Comparison of ENCODE assay signal across 8 cellular contexts in the genomic region with DNA sequence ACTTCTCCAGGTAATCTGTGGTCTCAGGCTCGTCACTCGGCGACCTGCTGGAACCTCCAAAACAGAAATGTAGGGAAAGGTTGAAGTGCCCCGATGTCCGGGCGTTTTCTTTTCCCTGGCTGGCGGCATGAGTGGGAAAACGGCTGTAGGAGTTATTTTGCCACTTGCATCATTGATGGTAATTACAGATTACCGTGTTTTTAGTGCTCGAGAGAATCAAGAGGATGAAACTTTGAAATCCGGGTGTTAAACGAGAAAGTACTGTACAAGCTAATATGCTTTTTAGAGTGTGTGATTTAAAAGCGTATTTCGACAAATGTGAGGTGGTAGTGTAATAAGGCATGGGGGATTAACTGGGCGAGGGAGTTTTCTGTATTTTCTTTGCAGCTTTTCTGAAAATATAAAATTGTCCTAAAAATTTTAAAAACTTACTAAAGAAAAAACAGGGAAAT. TPM values are rescaled to one million over a fixed set of nuclear protein-coding genes. Genes with fewer than 3 reads are reported as not detected.
DNase-seq lines count a peak whose midpoint lies in the region; ATAC-seq and TF ChIP-seq lines count a peak whose summit lies in the region.

No MANE protein-coding gene starts in this region.

- 23% methylated on average over 15 of the region's 15 CpGs for WGBS in right cardiac atrium

- CTCF ChIA-PET in HEK293 (lab: Yijun Ruan, JAX) = interaction anchor here (0.6 to 1.0 kb wide), 3 partner anchors 31 to 127 kb away, joined by 3 to 4 read pairs (median 3); no protein-coding TSS in a partner anchor

- H3K36me3 ChIP-seq in HEK293 (ENCODE audit: control insufficient read depth in 2 of 2, insufficient read depth in 1 of 2, low read length in 2 of 2) = peaks cover 0 to 5% of the 10 kb centered on the region in 2 experiments; a peak in 2 of 3 replicates
- H3K36me3 ChIP-seq in WERI-Rb-1 = peaks cover 16% of the 10 kb centered on the region
- H3K36me3 ChIP-seq in skeletal muscle satellite cell (ENCODE audit: insufficient read depth, low read length) = no peaks in the 10 kb centered on the region

- no peak for TF ChIP-seq CTCF in HEK293 (tag by site-specific recombination; IDR thresholded peaks at IDR 0.05)
- TF ChIP-seq CTCF in WERI-Rb-1 (IDR thresholded peaks at IDR 0.05; ENCODE audit: low read depth, low read length) = no peak

- H3K27me3 ChIP-seq in WERI-Rb-1 (ENCODE audit: insufficient read depth, low read depth, severe bottlenecking) (no peaks in the 10 kb centered on the region), right cardiac atrium (ENCODE audit: control insufficient read depth, insufficient read depth) (no peaks in the 10 kb centered on the region), skeletal muscle satellite cell (ENCODE audit: control insufficient read depth, insufficient read depth, low read length) (peaks cover 26% of the 10 kb centered on the region)

- DNase-seq in WERI-Rb-1 = no peak
- DNase-seq in right cardiac atrium = peak in 1 of 3 donors; percentile 30
- no peak for DNase-seq in NCI-H1092 treated with DMSO at 0.1 percent for 48 hours (lab: John Stamatoyannopoulos, UW)
- DNase-seq in posterior cingulate gyrus = no peak
- DNase-seq in NCI-H128 (lab: John Stamatoyannopoulos, UW; ENCODE audit: unreplicated experiment) = no peak

- H3K4me2 ChIP-seq in skeletal muscle satellite cell (ENCODE audit: low read length) = peak overlapping the region; percentile 83

- H3K4me3 ChIP-seq in HEK293 (ENCODE audit: low read depth, low read length) (peak overlapping the region; percentile 85), WERI-Rb-1 (ENCODE audit: low read depth, low read length) (peak overlapping the region; percentile 50), right cardiac atrium (ENCODE audit: low read length) (peak overlapping the region; percentile 77), skeletal muscle satellite cell (ENCODE audit: low read length) (peak overlapping the region; percentile 82)

- H3K4me1 ChIP-seq in HEK293 (ENCODE audit: control insufficient read depth, insufficient read depth, low read length) (peaks cover 16% of the 10 kb centered on the region), right cardiac atrium (ENCODE audit: control insufficient read depth, insufficient read depth, low read length) (no peaks in the 10 kb centered on the region), skeletal muscle satellite cell (ENCODE audit: control insufficient read depth, insufficient read depth, low read length) (peaks cover 4% of the 10 kb centered on the region)

- ATAC-seq in right cardiac atrium (no peak), HG03378 (IDR thresholded peaks at IDR 0.05; ENCODE audit: unreplicated experiment) (no peak)

- H3K27ac ChIP-seq in HEK293 (ENCODE audit: extremely low read depth, low read depth, low read length) (peak overlapping the region; percentile 68; the same call in 1 of the 2 replicates), WERI-Rb-1 (peak overlapping the region; percentile 75), right cardiac atrium (ENCODE audit: low read length) (no peak overlapping the region)

- POLR2A ChIA-PET in HEK293 (lab: Yijun Ruan, JAX) = no interaction called here

- intact Hi-C loops in right cardiac atrium (cut with DNase I) = loop anchor here in 1 of 4 donors (10.0 kb wide), 1 partner anchor 108 kb away; a partner anchor contains a TSS
- intact Hi-C loops in posterior cingulate gyrus (cut with DNase I) = loop anchor here (5.0 kb wide), 1 partner anchor 110 kb away; a partner anchor contains a TSS

- no peaks in the 10 kb centered on the region for H3K9me3 ChIP-seq in HEK293 (ENCODE audit: control insufficient read depth, insufficient read depth, low read depth, low read length)
- H3K9me3 ChIP-seq in WERI-Rb-1 (ENCODE audit: severe bottlenecking) = no peaks in the 10 kb centered on the region
- no peaks in the 10 kb centered on the region for H3K9me3 ChIP-seq in right cardiac atrium (ENCODE audit: control insufficient read depth, low read length)
- no peaks in the 10 kb centered on the region for H3K9me3 ChIP-seq in skeletal muscle satellite cell (replicated peaks; ENCODE audit: low read length)

- H3K9ac ChIP-seq in skeletal muscle satellite cell (ENCODE audit: low read depth, low read length) = no peak overlapping the region

TF ChIP-seq in HEK293, 187 proteins besides CTCF, POLR2A, EP300 and RAD21:
- TF ChIP-seq ZNF707 (tag by site-specific recombination; IDR thresholded peaks at IDR 0.05) (no peak), ZNF48 (tag by site-specific recombination; IDR thresholded peaks at IDR 0.05) (no peak), IKZF3 (tag by site-specific recombination; IDR thresholded peaks at IDR 0.05) (0 out of 2 replicates have a peak, but pooled peaks have one; percentile 26), ZBTB17 (tag by site-specific recombination; IDR thresholded peaks at IDR 0.05) (peak; percentile 62), ZNF23 (tag by site-specific recombination; IDR thresholded peaks at IDR 0.05; ENCODE audit: borderline replicate concordance) (no peak), ZFP37 (tag by site-specific recombination; IDR thresholded peaks at IDR 0.05) (no peak), ZNF335 (tag by site-specific recombination; conservative IDR thresholded peaks at IDR 0.05) (peak; percentile 12; the same call in 1 of the 2 replicates), ZNF24 (tag by site-specific recombination; IDR thresholded peaks at IDR 0.05) (no peak), ZNF529 (tag by site-specific recombination; IDR thresholded peaks at IDR 0.05; ENCODE audit: insufficient replicate concordance) (no peak), SP7 (tag by site-specific recombination; IDR thresholded peaks at IDR 0.05) (peak; percentile 38), ZNF558 (tag by site-specific recombination; IDR thresholded peaks at IDR 0.05) (no peak), ZFP41 (tag by site-specific recombination; IDR thresholded peaks at IDR 0.05; ENCODE audit: borderline replicate concordance) (no peak), ZNF214 (tag by site-specific recombination; IDR thresholded peaks at IDR 0.05; ENCODE audit: borderline replicate concordance) (no peak), SP2 (tag by site-specific recombination; IDR thresholded peaks at IDR 0.05) (no peak), ZNF501 (tag by site-specific recombination; IDR thresholded peaks at IDR 0.05) (no peak), ZBTB21 (tag by site-specific recombination; IDR thresholded peaks at IDR 0.05) (no peak), ZNF776 (tag by site-specific recombination; IDR thresholded peaks at IDR 0.05; ENCODE audit: borderline replicate concordance) (no peak), PRDM1 (tag by site-specific recombination; IDR thresholded peaks at IDR 0.05) (0 out of 2 replicates have a peak, but pooled peaks have one; percentile 13), ZNF561 (tag by site-specific recombination; IDR thresholded peaks at IDR 0.05; ENCODE audit: borderline replicate concordance) (no peak)
- TF ChIP-seq, protein P1, sequence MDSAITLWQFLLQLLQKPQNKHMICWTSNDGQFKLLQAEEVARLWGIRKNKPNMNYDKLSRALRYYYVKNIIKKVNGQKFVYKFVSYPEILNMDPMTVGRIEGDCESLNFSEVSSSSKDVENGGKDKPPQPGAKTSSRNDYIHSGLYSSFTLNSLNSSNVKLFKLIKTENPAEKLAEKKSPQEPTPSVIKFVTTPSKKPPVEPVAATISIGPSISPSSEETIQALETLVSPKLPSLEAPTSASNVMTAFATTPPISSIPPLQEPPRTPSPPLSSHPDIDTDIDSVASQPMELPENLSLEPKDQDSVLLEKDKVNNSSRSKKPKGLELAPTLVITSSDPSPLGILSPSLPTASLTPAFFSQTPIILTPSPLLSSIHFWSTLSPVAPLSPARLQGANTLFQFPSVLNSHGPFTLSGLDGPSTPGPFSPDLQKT (IDR thresholded peaks at IDR 0.05; ENCODE audit: borderline replicate concordance, low read depth, low read length) = no peak
- TF ChIP-seq, protein P2, sequence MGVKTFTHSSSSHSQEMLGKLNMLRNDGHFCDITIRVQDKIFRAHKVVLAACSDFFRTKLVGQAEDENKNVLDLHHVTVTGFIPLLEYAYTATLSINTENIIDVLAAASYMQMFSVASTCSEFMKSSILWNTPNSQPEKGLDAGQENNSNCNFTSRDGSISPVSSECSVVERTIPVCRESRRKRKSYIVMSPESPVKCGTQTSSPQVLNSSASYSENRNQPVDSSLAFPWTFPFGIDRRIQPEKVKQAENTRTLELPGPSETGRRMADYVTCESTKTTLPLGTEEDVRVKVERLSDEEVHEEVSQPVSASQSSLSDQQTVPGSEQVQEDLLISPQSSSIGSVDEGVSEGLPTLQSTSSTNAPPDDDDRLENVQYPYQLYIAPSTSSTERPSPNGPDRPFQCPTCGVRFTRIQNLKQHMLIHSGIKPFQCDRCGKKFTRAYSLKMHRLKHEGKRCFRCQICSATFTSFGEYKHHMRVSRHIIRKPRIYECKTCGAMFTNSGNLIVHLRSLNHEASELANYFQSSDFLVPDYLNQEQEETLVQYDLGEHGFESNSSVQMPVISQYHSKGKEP (tag by site-specific recombination; IDR thresholded peaks at IDR 0.05) = no peak
- TF ChIP-seq, protein P3, sequence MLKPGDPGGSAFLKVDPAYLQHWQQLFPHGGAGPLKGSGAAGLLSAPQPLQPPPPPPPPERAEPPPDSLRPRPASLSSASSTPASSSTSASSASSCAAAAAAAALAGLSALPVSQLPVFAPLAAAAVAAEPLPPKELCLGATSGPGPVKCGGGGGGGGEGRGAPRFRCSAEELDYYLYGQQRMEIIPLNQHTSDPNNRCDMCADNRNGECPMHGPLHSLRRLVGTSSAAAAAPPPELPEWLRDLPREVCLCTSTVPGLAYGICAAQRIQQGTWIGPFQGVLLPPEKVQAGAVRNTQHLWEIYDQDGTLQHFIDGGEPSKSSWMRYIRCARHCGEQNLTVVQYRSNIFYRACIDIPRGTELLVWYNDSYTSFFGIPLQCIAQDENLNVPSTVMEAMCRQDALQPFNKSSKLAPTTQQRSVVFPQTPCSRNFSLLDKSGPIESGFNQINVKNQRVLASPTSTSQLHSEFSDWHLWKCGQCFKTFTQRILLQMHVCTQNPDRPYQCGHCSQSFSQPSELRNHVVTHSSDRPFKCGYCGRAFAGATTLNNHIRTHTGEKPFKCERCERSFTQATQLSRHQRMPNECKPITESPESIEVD (tag by site-specific recombination; IDR thresholded peaks at IDR 0.05) = peak; percentile 42; the same call in 1 of the 2 replicates
TF ChIP-seq in HEK293: peak in this region for 6.

RNA-seq across cellular contexts. Expression of a gene that starts 0.8 kb away (rescaled TPM):
- 1 to 10 TPM; 2.5 to 5.7 (median 2.7) TPM for total RNA-seq in right cardiac atrium
- polyA plus RNA-seq in right cardiac atrium = 0.81 TPM
- 0.25 and 0.66 TPM in 2 replicates for total RNA-seq in skeletal muscle satellite cell (2012; rRNA removed)
